Comparison of ENCODE assay signal across 9 cellular contexts in genomic region chr4:71456841-71457240, GRCh38.
DNase-seq lines count a peak whose midpoint lies in the region; ATAC-seq and TF ChIP-seq lines count a peak whose summit lies in the region.
"Had no signal": no experiment of that assay in that cellular context is flagged by ENCODE, and none has a peak within 500 bp of the region (broad histone marks: within the 10 kb centered on the region; RNA-seq: fewer than 3 reads in every experiment).

No MANE protein-coding gene starts in this region.

- no peak overlapping the region for H2AFZ ChIP-seq in hepatocyte

- peak overlapping the region; percentile 27 for H3K4me3 Mint-ChIP-seq in HFFc6
- H3K4me3 Mint-ChIP-seq in T-helper 2 cell treated with Interferon-gamma antibody and Interleukin-4, amounts not matched to agents 5 μg/mL and 100 μg/mL, for 36 hours, result no peak overlapping the region
- H3K4me3 Mint-ChIP-seq: activated naive CD4-positive, alpha-beta T cell treated with anti-CD3 and anti-CD28 coated beads, Interleukin-2, amount 10 ng/mL, durations not matched to agents 7 days and 5 days had no signal

- WGBS in hepatocyte (ENCODE audit: low lambda C conversion rate, missing lambda C conversion rate), result 4% methylated on average over 1 of the region's 1 CpG

- H3K27ac ChIP-seq in hepatocyte, result peak overlapping the region; percentile 14

- H3K9me3 ChIP-seq in hepatocyte (ENCODE audit: low read depth), result no peaks in the 10 kb centered on the region

- no peaks in the 10 kb centered on the region; the same call in 1 of the 2 replicates for H3K27me3 Mint-ChIP-seq in HFFc6 (ENCODE audit: insufficient read depth)
- no peaks in the 10 kb centered on the region for H3K27me3 Mint-ChIP-seq in T-helper 2 cell treated with Interferon-gamma antibody and Interleukin-4, amounts not matched to agents 5 μg/mL and 100 μg/mL, for 36 hours (ENCODE audit: low read depth)
- H3K27me3 Mint-ChIP-seq: activated naive CD4-positive, alpha-beta T cell treated with anti-CD3 and anti-CD28 coated beads, Interleukin-2, amount 10 ng/mL, durations not matched to agents 7 days and 5 days had no signal

- no peaks in the 10 kb centered on the region for H3K27me3 ChIP-seq in hepatocyte

- peaks cover 49% of the 10 kb centered on the region for H3K4me1 Mint-ChIP-seq in HFFc6 (ENCODE audit: low read depth)
- no peaks in the 10 kb centered on the region for H3K4me1 Mint-ChIP-seq in T-helper 2 cell treated with Interferon-gamma antibody and Interleukin-4, amounts not matched to agents 5 μg/mL and 100 μg/mL, for 36 hours (ENCODE audit: low read depth)
- H3K4me1 Mint-ChIP-seq: activated naive CD4-positive, alpha-beta T cell treated with anti-CD3 and anti-CD28 coated beads, Interleukin-2, amount 10 ng/mL, durations not matched to agents 7 days and 5 days had no signal

- H3K4me2 ChIP-seq in hepatocyte, result no peak overlapping the region

- peak overlapping the region; percentile 66 for H3K27ac Mint-ChIP-seq in HFFc6
- H3K27ac Mint-ChIP-seq in T-helper 2 cell treated with Interferon-gamma antibody and Interleukin-4, amounts not matched to agents 5 μg/mL and 100 μg/mL, for 36 hours, result no peak overlapping the region
- H3K27ac Mint-ChIP-seq: activated naive CD4-positive, alpha-beta T cell treated with anti-CD3 and anti-CD28 coated beads, Interleukin-2, amount 10 ng/mL, durations not matched to agents 7 days and 5 days had no signal

- TF ChIP-seq CTCF in HFFc6 (IDR thresholded peaks at IDR 0.05) (no peak), hepatocyte (IDR thresholded peaks at IDR 0.05; ENCODE audit: poor library complexity) (no peak)

- H3K4me1 ChIP-seq in hepatocyte (ENCODE audit: insufficient read depth), result no peaks in the 10 kb centered on the region

- no peaks in the 10 kb centered on the region for H3K36me3 ChIP-seq in hepatocyte (replicated peaks; ENCODE audit: insufficient read depth, low read depth)

- no peaks in the 10 kb centered on the region for H3K79me2 ChIP-seq in hepatocyte

- H3K9me3 Mint-ChIP-seq in HFFc6, result no peaks in the 10 kb centered on the region
- no peaks in the 10 kb centered on the region for H3K9me3 Mint-ChIP-seq in T-helper 2 cell treated with Interferon-gamma antibody and Interleukin-4, amounts not matched to agents 5 μg/mL and 100 μg/mL, for 36 hours
- H3K9me3 Mint-ChIP-seq: activated naive CD4-positive, alpha-beta T cell treated with anti-CD3 and anti-CD28 coated beads, Interleukin-2, amount 10 ng/mL, durations not matched to agents 7 days and 5 days had no signal

- H3K9me2 ChIP-seq in hepatocyte (replicated peaks; ENCODE audit: insufficient read depth), result no peaks in the 10 kb centered on the region

- H3K36me3 Mint-ChIP-seq in HFFc6 (ENCODE audit: low read depth), result peaks cover 25% of the 10 kb centered on the region
- no peaks in the 10 kb centered on the region for H3K36me3 Mint-ChIP-seq in T-helper 2 cell treated with Interferon-gamma antibody and Interleukin-4, amounts not matched to agents 5 μg/mL and 100 μg/mL, for 36 hours (ENCODE audit: low read depth)
- H3K36me3 Mint-ChIP-seq: activated naive CD4-positive, alpha-beta T cell treated with anti-CD3 and anti-CD28 coated beads, Interleukin-2, amount 10 ng/mL, durations not matched to agents 7 days and 5 days had no signal

- H4K20me1 ChIP-seq in hepatocyte (ENCODE audit: insufficient read depth, poor library complexity, severe bottlenecking), result no peaks in the 10 kb centered on the region

- no peak for ATAC-seq in HG02588 (IDR thresholded peaks at IDR 0.05; ENCODE audit: unreplicated experiment)

- DNase-seq in HFFc6 (peak; percentile 97), astrocyte of the hippocampus (ENCODE audit: low read depth, low spot score) (peak; percentile 54), hepatocyte (ENCODE audit: low spot score) (peak; percentile 51), smooth muscle cell of the brain vasculature (ENCODE audit: low read depth, low spot score) (peak; percentile 23), NCI-H345 treated with DMSO at 0.1 percent for 48 hours (lab: John Stamatoyannopoulos, UW; ENCODE audit: unreplicated experiment) (no peak)
- no peak for DNase-seq in T-helper 2 cell treated with Interferon-gamma antibody and Interleukin-4, amounts not matched to agents 5 μg/mL and 100 μg/mL, for 36 hours (ENCODE audit: low spot score)
- DNase-seq: activated naive CD4-positive, alpha-beta T cell treated with anti-CD3 and anti-CD28 coated beads, Interleukin-2, amount 10 ng/mL, durations not matched to agents 7 days and 5 days; NCI-H2171 had no signal

- H3K4me3 ChIP-seq in hepatocyte, result no peak overlapping the region

Comparison
In these comparisons a context has a peak if more than half of its experiments do, and no peak if none do; other contexts are left out.
1. DNase-seq: peak in HFFc6 (single experiment), astrocyte of the hippocampus (single experiment), hepatocyte (single experiment) and smooth muscle cell of the brain vasculature (single experiment); none in T-helper 2 cell treated with Interferon-gamma antibody and Interleukin-4, amounts not matched to agents 5 μg/mL and 100 μg/mL, for 36 hours (single experiment) and NCI-H345 treated with DMSO at 0.1 percent for 48 hours (single experiment).